Comparison of ENCODE assay signal across 8 cellular contexts in the genomic region with DNA sequence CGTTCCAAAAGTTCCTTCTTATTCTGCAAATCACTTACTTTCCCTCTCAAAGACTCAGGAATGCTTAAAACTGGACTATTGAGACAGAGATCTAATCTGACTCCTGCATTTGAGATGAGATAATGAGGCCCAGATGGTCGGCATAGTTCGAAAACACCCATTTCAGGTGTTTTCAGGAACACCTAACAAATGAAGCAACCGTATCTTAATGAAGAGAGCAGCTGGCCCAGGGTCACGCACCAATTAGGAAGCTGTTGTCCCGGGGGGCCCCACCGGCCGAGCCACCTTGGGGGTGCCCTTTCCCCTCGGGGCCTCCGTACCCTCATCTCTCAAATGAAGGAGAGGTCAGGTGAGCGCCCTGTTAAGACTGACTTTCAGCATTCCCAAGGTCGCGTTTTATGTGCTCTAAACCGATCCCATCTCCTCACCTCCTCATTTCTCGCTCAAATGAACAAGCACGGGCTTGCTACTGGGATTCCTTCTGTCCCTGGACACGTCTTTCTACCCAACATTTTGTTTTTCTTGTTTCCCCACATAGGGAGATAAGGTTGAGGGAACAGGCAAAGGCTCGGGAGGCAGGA. TPM values are rescaled to one million over a fixed set of nuclear protein-coding genes. Genes with fewer than 3 reads are reported as not detected.
DNase-seq lines count a peak whose midpoint lies in the region; ATAC-seq and TF ChIP-seq lines count a peak whose summit lies in the region.

No MANE protein-coding gene starts in this region.

- intact Hi-C loops in vagina (cut with DNase I), result no loop called here

- WGBS in lung, 2 donors, result 19 to 21% methylated on average over 18 of the region's 18 CpGs

- H3K9me3 ChIP-seq in BE2C, result no peaks in the 10 kb centered on the region
- H3K9me3 ChIP-seq in HUES48 (ENCODE audit: control insufficient read depth, insufficient read depth, low read length), result no peaks in the 10 kb centered on the region
- H3K9me3 ChIP-seq in lung (ENCODE audit: control insufficient read depth in 2 of 2, insufficient read depth in 1 of 2, low read length in 1 of 2), result no peaks in the 10 kb centered on the region
- H3K9me3 ChIP-seq in vagina, result no peaks in the 10 kb centered on the region

- H3K4me3 ChIP-seq in BE2C (ENCODE audit: low read depth, low read length) (peak overlapping the region; percentile 76), HUES48 (ENCODE audit: low read depth, low read length) (peak overlapping the region; percentile 86), lung (peak overlapping the region; percentile 85), vagina (peak overlapping the region; percentile 77 to 99)

- H3K27ac ChIP-seq in HUES48 (ENCODE audit: low read depth, low read length) (no peak overlapping the region), lung (ENCODE audit: low read depth in 1 of 2, low read length in 1 of 2) (no peak overlapping the region), vagina (no peak overlapping the region)

- H3K36me3 ChIP-seq in BE2C, result peaks cover 11% of the 10 kb centered on the region; the same call in 1 of the 2 replicates
- peaks cover 18% of the 10 kb centered on the region; the same call in 1 of the 2 replicates for H3K36me3 ChIP-seq in HUES48 (ENCODE audit: control insufficient read depth, insufficient read depth, low read length)
- peaks cover 0 to 11% of the 10 kb centered on the region in 2 donors for H3K36me3 ChIP-seq in lung (ENCODE audit: control insufficient read depth in 2 of 2, insufficient read depth in 2 of 2, low read length in 2 of 2)
- peaks cover 0 to 7% of the 10 kb centered on the region in 2 donors for H3K36me3 ChIP-seq in vagina

- peaks cover 34% of the 10 kb centered on the region for H3K4me1 Mint-ChIP-seq in central memory CD8-positive, alpha-beta T cell

- H3K27ac Mint-ChIP-seq in central memory CD8-positive, alpha-beta T cell (ENCODE audit: low read depth), result peak overlapping the region; percentile 98

- H3K9me3 Mint-ChIP-seq in central memory CD8-positive, alpha-beta T cell, result no peaks in the 10 kb centered on the region

- no peak for DNase-seq in BE2C
- no peak for DNase-seq in central memory CD8-positive, alpha-beta T cell (ENCODE audit: low spot score in 2 of 2)
- DNase-seq in lung (ENCODE audit: low spot score), result no peak
- no peak for DNase-seq in vagina (ENCODE audit: extremely low spot score in 2 of 2)
- no peak for DNase-seq in activated CD8-positive, alpha-beta memory T cell treated with anti-CD3 and anti-CD28 coated beads, Interleukin-2, amount 50 U/mL, for 48 hours
- DNase-seq in NCI-H187 treated with DMSO at 0.1 percent for 48 hours (lab: John Stamatoyannopoulos, UW), result no peak

- H3K27me3 Mint-ChIP-seq in central memory CD8-positive, alpha-beta T cell, result peaks cover 18% of the 10 kb centered on the region

- peaks cover 19% of the 10 kb centered on the region for H3K36me3 Mint-ChIP-seq in central memory CD8-positive, alpha-beta T cell (ENCODE audit: insufficient read depth)

- H3K9ac ChIP-seq in HUES48 (ENCODE audit: low read depth, low read length), result no peak overlapping the region

- no peak for ATAC-seq in central memory CD8-positive, alpha-beta T cell (replicated peaks; ENCODE audit: extremely low read depth, poor library complexity, severe bottlenecking)
- ATAC-seq in lung (ENCODE audit: insufficient read depth, low FRiP score) (no peak), HG02852 (IDR thresholded peaks at IDR 0.05; ENCODE audit: unreplicated experiment) (no peak)

- H3K27me3 ChIP-seq in BE2C (no peaks in the 10 kb centered on the region), HUES48 (ENCODE audit: control insufficient read depth, insufficient read depth, low read length) (peaks cover 25% of the 10 kb centered on the region), lung (ENCODE audit: control insufficient read depth, insufficient read depth) (no peaks in the 10 kb centered on the region), vagina (no peaks in the 10 kb centered on the region)

- TF ChIP-seq CTCF in BE2C (IDR thresholded peaks at IDR 0.05; ENCODE audit: low read depth, low read length) (no peak), lung (IDR thresholded peaks at IDR 0.05; ENCODE audit: control extremely low read depth, extremely low read depth) (no peak), vagina (IDR thresholded peaks at IDR 0.05) (no peak)

- H3K4me1 ChIP-seq in BE2C (no peaks in the 10 kb centered on the region; the same call in 1 of the 2 replicates), HUES48 (ENCODE audit: control insufficient read depth, insufficient read depth, low read length) (peaks cover 14% of the 10 kb centered on the region), lung (ENCODE audit: control insufficient read depth in 2 of 2, insufficient read depth in 2 of 2, low read length in 2 of 2) (peaks cover 12 to 19% of the 10 kb centered on the region in 2 donors), vagina (peaks cover 32% of the 10 kb centered on the region)

- TF ChIP-seq POLR2A in vagina (IDR thresholded peaks at IDR 0.05), result no peak

- peak overlapping the region; percentile 99 for H3K4me3 Mint-ChIP-seq in central memory CD8-positive, alpha-beta T cell

RNA-seq across cellular contexts. Expression of a gene that starts 0.8 kb away (rescaled TPM):
- 74.0 TPM for polyA plus RNA-seq in BE2C (2012; ENCODE audit: insufficient read depth, insufficient read length, low read depth)
- total RNA-seq in lung (100 to 1,000 TPM; 177 to 238 TPM), vagina (98.7 TPM)
- 100 to 1,000 TPM in 1 of 2 donors, 10 to 100 TPM in 1; 46.1 to 289 TPM for polyA plus RNA-seq in lung
